13 cellular contexts compared by ENCODE assay signal in the genomic region with DNA sequence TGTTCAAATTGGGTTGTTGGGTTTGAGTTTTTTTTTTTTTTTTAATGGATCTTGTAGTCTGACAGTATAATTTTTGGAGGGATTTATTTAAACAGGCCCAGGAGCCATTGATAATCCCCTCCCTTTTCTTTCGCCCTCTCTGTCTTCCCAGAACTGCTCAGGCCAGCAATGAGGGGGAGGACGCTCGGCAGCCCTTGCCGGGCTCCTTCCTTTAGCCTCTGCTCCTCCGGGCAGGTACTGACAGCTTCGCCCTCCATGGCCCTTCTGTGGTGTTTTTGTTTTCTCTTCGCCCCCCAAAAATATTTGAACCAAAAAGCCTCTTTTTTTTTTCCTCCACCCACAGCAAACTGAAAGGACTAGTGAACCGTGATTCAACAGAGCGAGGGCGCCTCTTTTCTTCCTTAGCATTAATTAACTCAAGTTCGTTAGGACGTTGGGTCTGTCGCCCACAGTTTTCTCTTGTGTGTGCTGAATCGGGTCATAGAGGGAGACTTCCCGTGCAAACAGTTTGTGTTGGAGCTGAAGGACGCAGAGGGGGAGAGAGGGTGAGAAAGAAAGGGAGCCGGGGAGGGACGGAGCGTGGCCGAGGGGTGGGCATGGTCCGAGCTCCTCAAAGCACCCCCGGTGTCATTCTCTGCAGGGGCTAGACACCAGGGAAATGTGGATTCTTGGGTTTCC. TPM values are rescaled to one million over a fixed set of nuclear protein-coding genes. Genes with fewer than 3 reads are reported as not detected.
A peak's percentile ranks its signal among the peaks of the same experiment; 100 is the strongest.
DNase-seq lines count a peak whose midpoint lies in the region; ATAC-seq and TF ChIP-seq lines count a peak whose summit lies in the region.
"Had no signal": no experiment of that assay in that cellular context is flagged by ENCODE, and none has a peak within 500 bp of the region (broad histone marks: within the 10 kb centered on the region; RNA-seq: fewer than 3 reads in every experiment).

No MANE protein-coding gene starts in this region.

- H3K4me3 ChIP-seq in GM23248: peak overlapping the region; percentile 78

- H4K20me1 ChIP-seq in GM23248 (ENCODE audit: insufficient read depth): no peaks in the 10 kb centered on the region

- 4 to 6% methylated on average over 21 to 22 of the region's 22 CpGs for WGBS in GM23248 (ENCODE audit: low coverage in 1 of 2, low lambda C conversion rate in 2 of 2, missing lambda C conversion rate in 2 of 2), 2 experiments

- peak overlapping the region; percentile 98 for H3K9ac ChIP-seq in GM23248

- H3F3A ChIP-seq in GM23248 (ENCODE audit: insufficient read depth): peaks cover 29% of the 10 kb centered on the region

- H3K4me1 Mint-ChIP-seq in brain: peaks cover 80% of the 10 kb centered on the region
- H3K4me1 Mint-ChIP-seq in T-helper 2 cell treated with Interferon-gamma antibody and Interleukin-4, amounts not matched to agents 5 μg/mL and 100 μg/mL, for 36 hours (ENCODE audit: low read depth): peaks cover 10% of the 10 kb centered on the region

- H3K79me2 ChIP-seq in GM23248 (ENCODE audit: insufficient read depth): peaks cover 100% of the 10 kb centered on the region

- no peak for ATAC-seq in activated naive CD4-positive, alpha-beta T cell treated with anti-CD3 and anti-CD28 coated beads, Interleukin-2, amount 50 U/mL, for 72 hours
- ATAC-seq: activated CD8-positive, alpha-beta memory T cell treated with anti-CD3 and anti-CD28 coated beads, Interleukin-2, amount 10 ng/mL, durations not matched to agents 7 days and 5 days had no signal

- H3K27ac ChIP-seq in GM23248 (peak overlapping the region; percentile 99), layer of hippocampus (ENCODE audit: low read depth, low read length) (peak overlapping the region; percentile 88), substantia nigra (ENCODE audit: low read depth, low read length, poor library complexity, severe bottlenecking) (peak overlapping the region; percentile 81)

- H3K9me3 Mint-ChIP-seq in brain: peaks cover 0 to 9% (median under 1%) of the 10 kb centered on the region in 5 experiments
- H3K9me3 Mint-ChIP-seq in activated naive CD4-positive, alpha-beta T cell treated with anti-CD3 and anti-CD28 coated beads, Interleukin-2, amount 50 U/mL, for 72 hours: no peaks in the 10 kb centered on the region
- H3K9me3 Mint-ChIP-seq in T-helper 2 cell treated with Interferon-gamma antibody and Interleukin-4, amounts not matched to agents 5 μg/mL and 100 μg/mL, for 36 hours: no peaks in the 10 kb centered on the region

- no peak for TF ChIP-seq CTCF in brain (conservative IDR thresholded peaks at IDR 0.05)

- H3K4me1 ChIP-seq in GM23248 (ENCODE audit: insufficient read depth): peaks cover 72% of the 10 kb centered on the region

- H3K27me3 ChIP-seq in GM23248 (replicated peaks; ENCODE audit: insufficient read depth): no peaks in the 10 kb centered on the region
- peaks cover 2% of the 10 kb centered on the region for H3K27me3 ChIP-seq in layer of hippocampus (ENCODE audit: control insufficient read depth, insufficient read depth, low read length)

- H2AFZ ChIP-seq in GM23248: no peak overlapping the region

- H3K36me3 Mint-ChIP-seq in brain: no peaks in the 10 kb centered on the region
- no peaks in the 10 kb centered on the region for H3K36me3 Mint-ChIP-seq in activated naive CD4-positive, alpha-beta T cell treated with anti-CD3 and anti-CD28 coated beads, Interleukin-2, amount 50 U/mL, for 72 hours
- no peaks in the 10 kb centered on the region for H3K36me3 Mint-ChIP-seq in T-helper 2 cell treated with Interferon-gamma antibody and Interleukin-4, amounts not matched to agents 5 μg/mL and 100 μg/mL, for 36 hours (ENCODE audit: low read depth)

- H3K9me3 ChIP-seq in GM23248 (ENCODE audit: low read depth): no peaks in the 10 kb centered on the region

- DNase-seq in GM23248 (peak; percentile 66), substantia nigra (lab: John Stamatoyannopoulos, UW) (peak in 7 of 49 donors; percentile 28 to 45 (median 34)), NCI-H1048 (lab: John Stamatoyannopoulos, UW) (no peak)
- no peak for DNase-seq in activated CD4-positive, alpha-beta T cell treated with anti-CD3 and anti-CD28 coated beads for 1 hour
- DNase-seq in activated naive CD4-positive, alpha-beta T cell treated with anti-CD3 and anti-CD28 coated beads, Interleukin-2, amount 50 U/mL, for 72 hours (ENCODE audit: low spot score in 2 of 2): no peak
- DNase-seq in T-helper 2 cell treated with Interferon-gamma antibody and Interleukin-4, amounts not matched to agents 5 μg/mL and 100 μg/mL, for 36 hours (ENCODE audit: low spot score): no peak
- DNase-seq: activated CD8-positive, alpha-beta memory T cell treated with anti-CD3 and anti-CD28 coated beads, Interleukin-2, amount 10 ng/mL, durations not matched to agents 7 days and 5 days; glutamatergic neuron; midbrain; NCI-H2081 had no signal

- no peaks in the 10 kb centered on the region for H3K9me2 ChIP-seq in GM23248 (ENCODE audit: insufficient read depth)

- H3K4me2 ChIP-seq in GM23248 (ENCODE audit: unreplicated experiment): peak overlapping the region; percentile 100

- H3K27me3 Mint-ChIP-seq in brain: peaks cover 100% of the 10 kb centered on the region
- peaks cover 71% of the 10 kb centered on the region for H3K27me3 Mint-ChIP-seq in T-helper 2 cell treated with Interferon-gamma antibody and Interleukin-4, amounts not matched to agents 5 μg/mL and 100 μg/mL, for 36 hours (ENCODE audit: low read depth)

- H3K4me3 Mint-ChIP-seq in brain: peak overlapping the region; percentile 18 to 83 (median 74)
- H3K4me3 Mint-ChIP-seq in T-helper 2 cell treated with Interferon-gamma antibody and Interleukin-4, amounts not matched to agents 5 μg/mL and 100 μg/mL, for 36 hours: no peak overlapping the region
- H3K4me3 Mint-ChIP-seq: activated CD8-positive, alpha-beta memory T cell treated with anti-CD3 and anti-CD28 coated beads, Interleukin-2, amount 10 ng/mL, durations not matched to agents 7 days and 5 days had no signal

- in situ Hi-C loops in GM23248 (cut with MboI): no loop called here

- peak overlapping the region in 4 of 5 experiments; percentile 32 to 98 (median 97) for H3K27ac Mint-ChIP-seq in brain
- H3K27ac Mint-ChIP-seq in activated naive CD4-positive, alpha-beta T cell treated with anti-CD3 and anti-CD28 coated beads, Interleukin-2, amount 50 U/mL, for 72 hours: no peak overlapping the region
- no peak overlapping the region for H3K27ac Mint-ChIP-seq in T-helper 2 cell treated with Interferon-gamma antibody and Interleukin-4, amounts not matched to agents 5 μg/mL and 100 μg/mL, for 36 hours
- H3K27ac Mint-ChIP-seq: activated CD8-positive, alpha-beta memory T cell treated with anti-CD3 and anti-CD28 coated beads, Interleukin-2, amount 10 ng/mL, durations not matched to agents 7 days and 5 days had no signal

- no peaks in the 10 kb centered on the region for H3K36me3 ChIP-seq in GM23248 (ENCODE audit: low read depth)

RNA-seq across cellular contexts. Expression of gene NFIX, which starts 21.5 kb away (rescaled TPM):
- 71.0 and 81.4 TPM in 2 replicates for total RNA-seq in GM23248 (2014; rRNA removed; shearing (Covaris generic))
- polyA plus RNA-seq in GM23248 (2016; fragmentation: Nextera tagmentation; extraction: Ambion mirVana): 59.2 and 60.8 TPM in 2 replicates
- polyA plus RNA-seq in brain (ENCODE audit: insufficient read depth, low read depth, low replicate concordance): 239 TPM
- 1 to 10 TPM; 1.8 to 5.4 TPM for total RNA-seq in activated naive CD4-positive, alpha-beta T cell treated with anti-CD3 and anti-CD28 coated beads, Interleukin-2, amount 50 U/mL, for 72 hours

RNA-seq across cellular contexts. Expression of gene DAND5, which starts 47.4 kb away (rescaled TPM):
- total RNA-seq in GM23248 (2014; rRNA removed; shearing (Covaris generic)): not detected in 2 replicates
- polyA plus RNA-seq in GM23248 (2016; fragmentation: Nextera tagmentation; extraction: Ambion mirVana) (not detected in 2 replicates), brain (ENCODE audit: insufficient read depth, low read depth, low replicate concordance) (0.56 TPM)
- 1 to 10 TPM in 1 of 2 donors, under 1 TPM in 1; 0.31 to 1.3 TPM for total RNA-seq in activated naive CD4-positive, alpha-beta T cell treated with anti-CD3 and anti-CD28 coated beads, Interleukin-2, amount 50 U/mL, for 72 hours
- total RNA-seq: bronchial epithelial cell had no signal

RNA-seq across cellular contexts. Expression of gene GADD45GIP1, which starts 59.7 kb away (rescaled TPM):
- 41.6 and 48.4 TPM in 2 replicates for total RNA-seq in GM23248 (2014; rRNA removed; shearing (Covaris generic))
- polyA plus RNA-seq in GM23248 (2016; fragmentation: Nextera tagmentation; extraction: Ambion mirVana) (132 and 136 TPM in 2 replicates), brain (ENCODE audit: insufficient read depth, low read depth, low replicate concordance) (73.8 TPM)
- total RNA-seq in activated naive CD4-positive, alpha-beta T cell treated with anti-CD3 and anti-CD28 coated beads, Interleukin-2, amount 50 U/mL, for 72 hours: 10 to 100 TPM in 1 of 2 donors, 1 to 10 TPM in 1; 7.7 to 26.7 TPM

Comparison
In these comparisons a context has a peak if more than half of its experiments do, and no peak if none do; other contexts are left out.
1. H3K27ac Mint-ChIP-seq: peak in brain (4 of 5); none in activated naive CD4-positive, alpha-beta T cell treated with anti-CD3 and anti-CD28 coated beads, Interleukin-2, amount 50 U/mL, for 72 hours (0 of 2) and T-helper 2 cell treated with Interferon-gamma antibody and Interleukin-4, amounts not matched to agents 5 μg/mL and 100 μg/mL, for 36 hours (single experiment).
2. RNA of gene NFIX, which starts 21.5 kb away (total RNA-seq): 71.0 to 81.4 TPM in GM23248; 1.8 to 5.4 TPM in activated naive CD4-positive, alpha-beta T cell treated with anti-CD3 and anti-CD28 coated beads, Interleukin-2, amount 50 U/mL, for 72 hours; every median in the first group is over 10 times any median in the second.
3. Peak in every context shown above with its lines, with median percentiles within 50 percentile points of each other: H3K27ac ChIP-seq.